Comparison of ENCODE assay signal across 26 cellular contexts in genomic region chr2:60470340-60470739, GRCh38.
A peak's percentile ranks its signal among the peaks of the same experiment; 100 is the strongest.
DNase-seq lines count a peak whose midpoint lies in the region; ATAC-seq and TF ChIP-seq lines count a peak whose summit lies in the region.
"Had no signal": no experiment of that assay in that cellular context is flagged by ENCODE, and none has a peak within 500 bp of the region (broad histone marks: within the 10 kb centered on the region; RNA-seq: fewer than 3 reads in every experiment).

No MANE protein-coding gene starts in this region.

- peak overlapping the region; percentile 17 for H3K27ac Mint-ChIP-seq in stimulated activated naive CD8-positive, alpha-beta T cell treated with anti-CD3 and anti-CD28 coated beads, Interleukin-15, Interleukin-2, amounts not matched to agents 100 ng/mL and 50 ng/mL, for 24 hours
- H3K27ac Mint-ChIP-seq: activated CD8-positive, alpha-beta memory T cell treated with anti-CD3 and anti-CD28 coated beads, Interleukin-2, amount 10 ng/mL, durations not matched to agents 7 days and 5 days; activated naive CD8-positive, alpha-beta T cell treated with anti-CD3 and anti-CD28 coated beads, Interleukin-2, amount 10 ng/mL, durations not matched to agents 7 days and 5 days had no signal

- H3K27ac ChIP-seq in colonic mucosa, result no peak overlapping the region
- no peak overlapping the region for H3K27ac ChIP-seq in lower lobe of right lung
- H3K27ac ChIP-seq: ascending aorta, HL-60, testis had no signal

- TF ChIP-seq CTCF in colonic mucosa (IDR thresholded peaks at IDR 0.05) (no peak), lower lobe of right lung (IDR thresholded peaks at IDR 0.05) (no peak)

- intact Hi-C loops in colonic mucosa (cut with DNase I), result no loop called here
- intact Hi-C loops in lower lobe of right lung (cut with DNase I), result no loop called here

- H3K36me3 ChIP-seq in colonic mucosa, result no peaks in the 10 kb centered on the region
- H3K36me3 ChIP-seq in lower lobe of right lung, result no peaks in the 10 kb centered on the region
- H3K36me3 ChIP-seq: ascending aorta had no signal

- no peaks in the 10 kb centered on the region for H3K9me3 Mint-ChIP-seq in stimulated activated naive CD8-positive, alpha-beta T cell treated with anti-CD3 and anti-CD28 coated beads, Interleukin-15, Interleukin-2, amounts not matched to agents 100 ng/mL and 50 ng/mL, for 24 hours
- H3K9me3 Mint-ChIP-seq: activated naive CD8-positive, alpha-beta T cell treated with anti-CD3 and anti-CD28 coated beads, Interleukin-2, amount 10 ng/mL, durations not matched to agents 7 days and 5 days; nephron had no signal

- H3K4me3 Mint-ChIP-seq in stimulated activated naive CD8-positive, alpha-beta T cell treated with anti-CD3 and anti-CD28 coated beads, Interleukin-15, Interleukin-2, amounts not matched to agents 100 ng/mL and 50 ng/mL, for 24 hours, result no peak overlapping the region
- H3K4me3 Mint-ChIP-seq: activated CD8-positive, alpha-beta memory T cell treated with anti-CD3 and anti-CD28 coated beads, Interleukin-2, amount 10 ng/mL, durations not matched to agents 7 days and 5 days; activated naive CD8-positive, alpha-beta T cell treated with anti-CD3 and anti-CD28 coated beads, Interleukin-2, amount 10 ng/mL, durations not matched to agents 7 days and 5 days; nephron had no signal

- no peak overlapping the region for H3K9ac ChIP-seq in colonic mucosa (ENCODE audit: low read depth in 2 of 2, low read length in 2 of 2)

- no peaks in the 10 kb centered on the region for H3K36me3 Mint-ChIP-seq in stimulated activated naive CD8-positive, alpha-beta T cell treated with anti-CD3 and anti-CD28 coated beads, Interleukin-15, Interleukin-2, amounts not matched to agents 100 ng/mL and 50 ng/mL, for 24 hours (ENCODE audit: low read depth)
- H3K36me3 Mint-ChIP-seq: activated CD8-positive, alpha-beta memory T cell treated with anti-CD3 and anti-CD28 coated beads, Interleukin-2, amount 10 ng/mL, durations not matched to agents 7 days and 5 days; activated naive CD8-positive, alpha-beta T cell treated with anti-CD3 and anti-CD28 coated beads, Interleukin-2, amount 10 ng/mL, durations not matched to agents 7 days and 5 days had no signal

- no peak for DNase-seq in stimulated activated naive CD8-positive, alpha-beta T cell treated with anti-CD3 and anti-CD28 coated beads, Interleukin-15, Interleukin-2, amounts not matched to agents 100 U/mL and 50 U/mL, for 24 hours
- DNase-seq in NCI-H2171 (lab: John Stamatoyannopoulos, UW), result peak; percentile 14
- peak; percentile 13 for DNase-seq in colonic mucosa
- DNase-seq in stimulated activated naive CD4-positive, alpha-beta T cell treated with Interleukin-2 at 50 U/mL for 16 hours (lab: John Stamatoyannopoulos, UW), result no peak
- DNase-seq in NOMO-1 (lab: John Stamatoyannopoulos, UW; ENCODE audit: unreplicated experiment in 2 of 2), result no peak
- no peak for DNase-seq in lower lobe of right lung
- DNase-seq: activated CD8-positive, alpha-beta memory T cell treated with anti-CD3 and anti-CD28 coated beads, Interleukin-2, amount 10 ng/mL, durations not matched to agents 7 days and 5 days; activated gamma-delta T cell treated with Interleukin-2 at 50 U/mL for 16 hours; activated naive CD8-positive, alpha-beta T cell treated with anti-CD3 and anti-CD28 coated beads, Interleukin-2, amount 10 ng/mL, durations not matched to agents 7 days and 5 days; activated T-cell treated with anti-CD3 and anti-CD28 coated beads, Interleukin-2, amount 50 U/mL, for 48 hours; effector CD8-positive, alpha-beta T cell; EL; H7; hypothalamus; KG1; left cardiac atrium; NCI-H1092 treated with DMSO at 0.1 percent for 48 hours; NCI-H526 treated with DMSO at 0.1 percent for 48 hours; stimulated activated CD4-positive, alpha-beta T cell treated with anti-CD3 and anti-CD28 coated beads, Interleukin-15, amount 100 ng/mL, for 24 hours; stimulated activated CD4-positive, alpha-beta T cell treated with anti-CD3 and anti-CD28 coated beads, Interleukin-4, amount 100 ng/mL, for 4 hours; testis had no signal

- ATAC-seq in stimulated activated naive CD8-positive, alpha-beta T cell treated with anti-CD3 and anti-CD28 coated beads, Interleukin-15, Interleukin-2, amounts not matched to agents 100 U/mL and 50 U/mL, for 24 hours, result no peak
- ATAC-seq in lower lobe of right lung (no peak), HG03520 (IDR thresholded peaks at IDR 0.05; ENCODE audit: unreplicated experiment) (no peak)
- ATAC-seq: activated CD8-positive, alpha-beta memory T cell treated with anti-CD3 and anti-CD28 coated beads, Interleukin-2, amount 10 ng/mL, durations not matched to agents 7 days and 5 days; left cardiac atrium had no signal

- no peak overlapping the region for H3K4me3 ChIP-seq in colonic mucosa
- no peak overlapping the region for H3K4me3 ChIP-seq in lower lobe of right lung
- H3K4me3 ChIP-seq: ascending aorta, testis had no signal

- no peaks in the 10 kb centered on the region for H3K27me3 ChIP-seq in colonic mucosa
- no peaks in the 10 kb centered on the region for H3K27me3 ChIP-seq in lower lobe of right lung (ENCODE audit: low read depth)
- H3K27me3 ChIP-seq: ascending aorta, testis had no signal

- no peaks in the 10 kb centered on the region for H3K9me3 ChIP-seq in colonic mucosa
- no peaks in the 10 kb centered on the region for H3K9me3 ChIP-seq in lower lobe of right lung
- H3K9me3 ChIP-seq: ascending aorta, testis had no signal

- H3K4me1 Mint-ChIP-seq in stimulated activated naive CD8-positive, alpha-beta T cell treated with anti-CD3 and anti-CD28 coated beads, Interleukin-15, Interleukin-2, amounts not matched to agents 100 ng/mL and 50 ng/mL, for 24 hours (ENCODE audit: low read depth), result peaks cover 13% of the 10 kb centered on the region
- H3K4me1 Mint-ChIP-seq: activated CD8-positive, alpha-beta memory T cell treated with anti-CD3 and anti-CD28 coated beads, Interleukin-2, amount 10 ng/mL, durations not matched to agents 7 days and 5 days had no signal

- H3K4me1 ChIP-seq in colonic mucosa (no peaks in the 10 kb centered on the region), lower lobe of right lung (no peaks in the 10 kb centered on the region)
- H3K4me1 ChIP-seq: ascending aorta, testis had no signal

- no peaks in the 10 kb centered on the region for H3K27me3 Mint-ChIP-seq in stimulated activated naive CD8-positive, alpha-beta T cell treated with anti-CD3 and anti-CD28 coated beads, Interleukin-15, Interleukin-2, amounts not matched to agents 100 ng/mL and 50 ng/mL, for 24 hours

Comparison
In these comparisons a context has a peak if more than half of its experiments do, and no peak if none do; other contexts are left out.
1. DNase-seq: peak in NCI-H2171 (single experiment) and colonic mucosa (single experiment); none in stimulated activated naive CD8-positive, alpha-beta T cell treated with anti-CD3 and anti-CD28 coated beads, Interleukin-15, Interleukin-2, amounts not matched to agents 100 U/mL and 50 U/mL, for 24 hours (single experiment), stimulated activated naive CD4-positive, alpha-beta T cell treated with Interleukin-2 at 50 U/mL for 16 hours (single experiment), NOMO-1 (0 of 2) and lower lobe of right lung (single experiment).